In the genomic region with DNA sequence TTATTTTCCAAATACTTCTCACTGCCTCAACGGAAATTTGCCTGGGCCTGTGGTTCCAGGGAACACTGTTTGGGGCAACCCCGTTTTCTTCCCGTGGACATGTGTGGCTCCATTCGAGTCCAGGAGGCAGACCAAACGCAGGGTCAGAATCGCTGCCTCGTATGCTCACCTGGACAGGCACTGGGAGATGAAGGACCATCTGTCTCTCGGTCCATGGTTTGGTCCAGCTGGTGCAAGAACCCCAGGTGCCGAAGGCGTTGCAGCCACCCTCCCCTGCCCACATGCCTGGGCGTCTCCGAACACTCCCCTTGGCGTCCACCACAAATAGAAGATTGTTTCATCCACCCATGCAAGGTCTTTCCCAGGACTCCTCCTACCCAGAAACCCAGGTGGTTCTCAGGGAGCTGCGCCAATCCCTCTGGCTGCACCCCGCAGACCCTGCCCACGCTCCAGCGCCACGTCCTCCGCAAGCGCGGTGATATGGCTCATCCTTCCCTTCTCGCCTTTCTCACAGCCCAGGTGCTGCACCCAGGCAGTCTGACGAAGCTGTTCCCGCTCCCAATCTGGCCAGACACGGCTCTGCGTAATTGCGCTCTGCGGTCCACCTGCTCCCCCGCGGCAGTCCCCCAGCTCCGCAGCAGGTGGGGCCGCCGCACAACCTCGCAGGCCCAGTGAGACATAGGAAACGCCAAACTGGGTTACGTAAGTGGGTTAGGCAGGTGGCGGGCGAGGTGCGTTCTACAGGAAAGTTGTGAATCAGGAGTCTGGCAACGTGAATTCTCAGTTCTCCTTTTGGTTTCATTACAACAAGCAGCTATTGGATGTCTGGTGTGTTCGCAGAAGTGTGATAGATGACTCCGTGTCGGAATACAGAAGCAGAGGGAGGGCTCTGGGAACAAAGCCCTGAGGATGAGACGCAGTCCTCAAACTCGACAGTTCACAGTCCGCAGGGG, we compare ENCODE assay signal across 8 cellular contexts.
DNase-seq lines count a peak whose midpoint lies in the region; ATAC-seq and TF ChIP-seq lines count a peak whose summit lies in the region.

No MANE protein-coding gene starts in this region.

- H3K36me3 ChIP-seq in endocrine pancreas (ENCODE audit: control insufficient read depth, insufficient read depth, low read length) = no peaks in the 10 kb centered on the region
- no peaks in the 10 kb centered on the region for H3K36me3 ChIP-seq in subcutaneous abdominal adipose tissue (ENCODE audit: control insufficient read depth in 5 of 5, insufficient read depth in 5 of 5, low read length in 5 of 5)

- peaks cover 34% of the 10 kb centered on the region for H3K4me1 Mint-ChIP-seq in mesothelial cell of epicardium

- peak; percentile 81 for DNase-seq in DMS 273 (lab: John Stamatoyannopoulos, UW; ENCODE audit: unreplicated experiment)
- DNase-seq in HPDE6-E6E7 (ENCODE audit: extremely low spot score) = peak; percentile 81
- peak; percentile 96 for DNase-seq in RPMI8226
- peak; percentile 36 to 65 for DNase-seq in mesothelial cell of epicardium (ENCODE audit: low spot score in 2 of 2, unreplicated experiment in 2 of 2)
- DNase-seq in AML-193 (lab: John Stamatoyannopoulos, UW) = no peak

- peak overlapping the region; percentile 86 for H3K27ac Mint-ChIP-seq in mesothelial cell of epicardium

- H3K4me3 ChIP-seq in endocrine pancreas (ENCODE audit: control insufficient read depth, insufficient read depth, low read length) (peak overlapping the region; percentile 47), subcutaneous abdominal adipose tissue (ENCODE audit: low read depth in 1 of 5, low read length in 5 of 5) (peak overlapping the region; percentile 55 to 67 (median 60))

- peaks cover 28% of the 10 kb centered on the region for H3K9me3 Mint-ChIP-seq in mesothelial cell of epicardium

- peak overlapping the region; percentile 56 for H3K9ac ChIP-seq in endocrine pancreas (ENCODE audit: control insufficient read depth, insufficient read depth, low read length)
- H3K9ac ChIP-seq in subcutaneous abdominal adipose tissue (ENCODE audit: low read length in 5 of 5) = peak overlapping the region in 2 of 5 donors; percentile 20 to 45

- H3K9me3 ChIP-seq in endocrine pancreas (ENCODE audit: control insufficient read depth, low read length) (no peaks in the 10 kb centered on the region), subcutaneous abdominal adipose tissue (ENCODE audit: control insufficient read depth in 5 of 5, low read length in 5 of 5) (peaks cover 0 to 3% (median 0%) of the 10 kb centered on the region in 5 donors)

- ATAC-seq in GM19467 (IDR thresholded peaks at IDR 0.05; ENCODE audit: unreplicated experiment) = peak; percentile 86

- H3K27me3 ChIP-seq in endocrine pancreas (ENCODE audit: control insufficient read depth, insufficient read depth, low read length) (peaks cover 2% of the 10 kb centered on the region), subcutaneous abdominal adipose tissue (ENCODE audit: control insufficient read depth in 5 of 5, insufficient read depth in 4 of 5, low read length in 5 of 5) (peaks cover 0 to 6% (median 0%) of the 10 kb centered on the region in 5 donors)

- H3K36me3 Mint-ChIP-seq in mesothelial cell of epicardium = no peaks in the 10 kb centered on the region

- peak; percentile 17 for TF ChIP-seq CTCF in mesothelial cell of epicardium (IDR thresholded peaks at IDR 0.05; ENCODE audit: unreplicated experiment)

- no peaks in the 10 kb centered on the region for H3K4me1 ChIP-seq in endocrine pancreas (ENCODE audit: control insufficient read depth, insufficient read depth, low read length)
- H3K4me1 ChIP-seq in subcutaneous abdominal adipose tissue (ENCODE audit: control insufficient read depth in 5 of 5, insufficient read depth in 5 of 5, low read length in 5 of 5) = peaks cover 4 to 12% (median 11%) of the 10 kb centered on the region in 5 donors

- H3K27me3 Mint-ChIP-seq in mesothelial cell of epicardium (ENCODE audit: low read depth) = no peaks in the 10 kb centered on the region

- H3K4me3 Mint-ChIP-seq in mesothelial cell of epicardium = peak overlapping the region; percentile 60

- H3K27ac ChIP-seq in subcutaneous abdominal adipose tissue (ENCODE audit: low read depth, low read length) = no peak overlapping the region

Comparison
In these comparisons a context has a peak if more than half of its experiments do, and no peak if none do; other contexts are left out.
1. DNase-seq: peak in DMS 273 (single experiment), HPDE6-E6E7 (single experiment), RPMI8226 (single experiment) and mesothelial cell of epicardium (2 of 2); none in AML-193 (0 of 2).